ENCODE assay signal across 9 cellular contexts in the genomic region with DNA sequence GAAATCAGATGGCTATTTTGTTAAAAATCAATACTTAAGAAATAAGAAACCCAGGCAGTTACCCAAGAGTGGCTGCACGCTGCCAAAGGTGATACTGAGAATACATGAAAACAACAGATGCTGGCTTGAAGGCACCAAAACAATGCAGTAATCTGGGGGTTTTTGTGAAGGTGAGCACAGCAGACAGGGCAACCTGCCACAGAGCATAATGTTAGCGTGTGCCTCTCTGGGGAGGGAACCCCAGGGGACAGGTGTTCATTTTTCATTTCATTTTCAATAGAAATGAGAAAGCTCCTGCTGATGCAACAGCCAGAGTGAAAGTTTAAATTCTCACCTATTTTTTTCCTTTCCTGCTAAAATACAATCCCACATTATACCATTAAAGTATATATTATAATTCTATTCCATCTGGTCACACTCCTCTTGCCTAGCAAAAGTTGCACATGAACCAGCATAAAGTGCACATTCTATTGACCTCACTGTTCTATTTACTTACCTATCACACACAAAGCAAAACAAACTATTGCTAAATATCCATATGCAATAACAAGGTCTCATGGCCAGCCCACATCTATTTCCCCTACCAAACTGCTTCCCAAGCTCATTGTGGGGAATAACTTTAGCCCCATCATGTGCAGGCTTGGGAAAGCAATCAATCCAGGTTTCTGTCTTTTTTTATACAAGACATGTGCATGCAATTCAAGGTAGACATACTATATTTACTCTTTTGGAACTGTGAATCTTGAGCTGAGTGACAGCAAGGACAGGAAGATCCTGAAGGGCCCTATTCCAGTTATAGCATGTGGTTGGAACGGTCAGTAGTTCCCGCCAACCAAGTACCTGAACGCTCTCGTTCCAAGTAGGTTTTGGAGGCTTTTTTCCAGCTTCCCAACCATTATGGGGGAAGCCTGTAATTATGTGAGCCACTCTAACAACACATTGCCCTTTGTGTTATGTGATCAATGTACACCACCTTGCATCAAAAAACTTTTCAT.
A peak's percentile ranks its signal among the peaks of the same experiment; 100 is the strongest.
DNase-seq lines count a peak whose midpoint lies in the region; ATAC-seq and TF ChIP-seq lines count a peak whose summit lies in the region.
"Had no signal": no experiment of that assay in that cellular context is flagged by ENCODE, and none has a peak within 500 bp of the region (broad histone marks: within the 10 kb centered on the region; RNA-seq: fewer than 3 reads in every experiment).

No MANE protein-coding gene starts in this region.

- H3K27ac Mint-ChIP-seq in memory B cell, result peak overlapping the region; percentile 96

- TF ChIP-seq CTCF in lower leg skin (IDR thresholded peaks at IDR 0.05), result no peak

- H3K9me3 Mint-ChIP-seq in memory B cell, result no peaks in the 10 kb centered on the region
- H3K9me3 Mint-ChIP-seq: H9 had no signal

- peak; percentile 73 for ATAC-seq in GM21528 (IDR thresholded peaks at IDR 0.05; ENCODE audit: low FRiP score, unreplicated experiment)
- ATAC-seq in HG03469 (IDR thresholded peaks at IDR 0.05; ENCODE audit: unreplicated experiment), result peak; percentile 49
- ATAC-seq in memory B cell (ENCODE audit: low read depth), result peak; percentile 100

- no peak overlapping the region for H3K4me3 ChIP-seq in lower leg skin (ENCODE audit: low read depth, poor library complexity, severe bottlenecking)

- intact Hi-C loops in lower leg skin (cut with DNase I; ENCODE audit: low total_unique reads), result no loop called here

- no peaks in the 10 kb centered on the region for H3K27me3 Mint-ChIP-seq in memory B cell

- H3K4me1 Mint-ChIP-seq in memory B cell, result peaks cover 51% of the 10 kb centered on the region

- peak overlapping the region; percentile 14 for H3K4me3 Mint-ChIP-seq in memory B cell
- H3K4me3 Mint-ChIP-seq: H9 had no signal

- WGBS in lower leg skin, 2 donors, result 90 to 91% methylated on average over 6 of the region's 6 CpGs

- H3K36me3 Mint-ChIP-seq in memory B cell, result peaks cover 3% of the 10 kb centered on the region

- TF ChIP-seq POLR2A in lower leg skin (IDR thresholded peaks at IDR 0.05), result no peak

- peak; percentile 27 for DNase-seq in DMS79 treated with DMSO at 0.1 percent for 48 hours (lab: John Stamatoyannopoulos, UW)
- DNase-seq in DMS79 (lab: John Stamatoyannopoulos, UW), result no peak
- DNase-seq in memory B cell (ENCODE audit: low spot score in 2 of 2), result peak; percentile 61 to 76
- DNase-seq in lower leg skin (ENCODE audit: low spot score in 2 of 2), result no peak
- no peak for DNase-seq in activated T-cell treated with anti-CD3 and anti-CD28 coated beads, Interleukin-2, amount 50 U/mL, for 48 hours
- no peak for DNase-seq in T-helper 2 cell
- DNase-seq: H9 had no signal

Comparison
In these comparisons a context has a peak if more than half of its experiments do, and no peak if none do; other contexts are left out.
1. DNase-seq: peak in DMS79 treated with DMSO at 0.1 percent for 48 hours (single experiment) and memory B cell (2 of 2); none in DMS79 (single experiment), lower leg skin (0 of 2), activated T-cell treated with anti-CD3 and anti-CD28 coated beads, Interleukin-2, amount 50 U/mL, for 48 hours (0 of 2) and T-helper 2 cell (0 of 5).
2. ATAC-seq: peak in every context shown above with its lines; median percentile 100 in memory B cell; 73 in GM21528; 49 in HG03469.